8 cellular contexts compared by ENCODE assay signal in genomic region chr13:33543089-33543459, GRCh38.
DNase-seq lines count a peak whose midpoint lies in the region; ATAC-seq and TF ChIP-seq lines count a peak whose summit lies in the region.

No MANE protein-coding gene starts in this region.

- TF ChIP-seq CTCF in GM23338 (conservative IDR thresholded peaks at IDR 0.05; ENCODE audit: low read depth in 2 of 2) (no peak), foreskin fibroblast (IDR thresholded peaks at IDR 0.05; ENCODE audit: low read depth, low read length) (no peak)

- H3K4me2 ChIP-seq in GM23338, result peak overlapping the region; percentile 61

- H3K9me3 Mint-ChIP-seq in GM23338, result no peaks in the 10 kb centered on the region; the same call in 2 of the 3 replicates

- peak overlapping the region; percentile 63 for H3K4me3 ChIP-seq in GM23338
- H3K4me3 ChIP-seq in foreskin fibroblast (ENCODE audit: low read depth in 1 of 2, low read length in 2 of 2), result peak overlapping the region; percentile 47 to 57

- no peak overlapping the region for H2AFZ ChIP-seq in GM23338

- H3K79me2 ChIP-seq in GM23338 (replicated peaks; ENCODE audit: insufficient read depth), result no peaks in the 10 kb centered on the region

- H4K20me1 ChIP-seq in GM23338 (replicated peaks; ENCODE audit: insufficient read depth), result no peaks in the 10 kb centered on the region

- H3K27ac ChIP-seq in GM23338 (ENCODE audit: low read depth), result peak overlapping the region; percentile 100

- intact Hi-C loops in sciatic nerve (cut with DNase I), result no loop called here

- no peaks in the 10 kb centered on the region for H3K36me3 ChIP-seq in GM23338 (ENCODE audit: insufficient read depth)

- H3K27ac Mint-ChIP-seq in GM23338, result peak overlapping the region; percentile 100

- DNase-seq in COR-L47 (lab: John Stamatoyannopoulos, UW) (peak; percentile 50), GM23338 (ENCODE audit: low spot score) (peak; percentile 74), foreskin fibroblast (no peak), sciatic nerve (ENCODE audit: low spot score) (no peak), A172 (ENCODE audit: low spot score) (no peak), SW 1271 (lab: John Stamatoyannopoulos, UW) (no peak)
- no peak for DNase-seq in activated CD8-positive, alpha-beta memory T cell treated with anti-CD3 and anti-CD28 coated beads, Interleukin-2, amount 50 U/mL, for 4 hours

- peaks cover 42% of the 10 kb centered on the region for H3K4me1 Mint-ChIP-seq in GM23338

- H3K36me3 Mint-ChIP-seq in GM23338 (ENCODE audit: low read depth), result peaks cover 2% of the 10 kb centered on the region; the same call in 1 of the 3 replicates

- no peaks in the 10 kb centered on the region for H3K9me2 ChIP-seq in GM23338 (ENCODE audit: insufficient read depth)

- H3K4me1 ChIP-seq in GM23338 (ENCODE audit: insufficient read depth), result peaks cover 33% of the 10 kb centered on the region

- H3K27me3 ChIP-seq in GM23338 (ENCODE audit: insufficient read depth), result no peaks in the 10 kb centered on the region

- H3F3A ChIP-seq in GM23338 (replicated peaks; ENCODE audit: low read depth), result peaks cover 7% of the 10 kb centered on the region; the same call in 1 of the 2 replicates

- peaks cover 9% of the 10 kb centered on the region for H3K27me3 Mint-ChIP-seq in GM23338 (ENCODE audit: insufficient read depth, low read depth, poor library complexity)

- peak overlapping the region; percentile 91 for H3K4me3 Mint-ChIP-seq in GM23338

- ATAC-seq in GM23338 (peak; percentile 65), SK-N-SH treated with all-trans-retinoic acid at 6 μM for 48 hours (peak; percentile 5; the same call in 2 of the 3 replicates), sciatic nerve (peak; percentile 5)

TF ChIP-seq in GM23338, 12 proteins besides CTCF, POLR2A, EP300 and RAD21:
- no peak for TF ChIP-seq EZH2phosphoT487 (IDR thresholded peaks at IDR 0.05; ENCODE audit: unreplicated experiment)
- peak; percentile 45; the same call in 1 of the 2 replicates for TF ChIP-seq POLR2AphosphoS5 (IDR thresholded peaks at IDR 0.05; ENCODE audit: low read depth)
- no peak for TF ChIP-seq ETS1 (IDR thresholded peaks at IDR 0.05)
- peak; percentile 62 for TF ChIP-seq NANOG (IDR thresholded peaks at IDR 0.05; ENCODE audit: borderline replicate concordance)
- no peak for TF ChIP-seq CREB1 (CRISPR knock-in tag; IDR thresholded peaks at IDR 0.05; ENCODE audit: low read depth)
TF ChIP-seq in GM23338: peak in this region for 2.

TF ChIP-seq in SK-N-SH treated with all-trans-retinoic acid at 6 μM for 48 hours, 23 proteins besides CTCF, POLR2A, EP300 and RAD21:
- TF ChIP-seq PPARA (CRISPR knock-in tag; IDR thresholded peaks at IDR 0.05; ENCODE audit: borderline replicate concordance) (no peak), TCF4 (CRISPR knock-in tag; IDR thresholded peaks at IDR 0.05; ENCODE audit: borderline replicate concordance) (no peak), OSR1 (CRISPR knock-in tag; IDR thresholded peaks at IDR 0.05) (no peak), ZNF70 (CRISPR knock-in tag; IDR thresholded peaks at IDR 0.05) (no peak), GLIS3 (CRISPR knock-in tag; IDR thresholded peaks at IDR 0.05) (no peak), ZNF565 (CRISPR knock-in tag; conservative IDR thresholded peaks at IDR 0.05; ENCODE audit: low read depth) (no peak), TOX (CRISPR knock-in tag; IDR thresholded peaks at IDR 0.05; ENCODE audit: borderline replicate concordance) (no peak)

Comparison
In these comparisons a context has a peak if more than half of its experiments do, and no peak if none do; other contexts are left out.
1. DNase-seq: peak in COR-L47 (single experiment) and GM23338 (single experiment); none in foreskin fibroblast (0 of 2), sciatic nerve (single experiment), A172 (single experiment), activated CD8-positive, alpha-beta memory T cell treated with anti-CD3 and anti-CD28 coated beads, Interleukin-2, amount 50 U/mL, for 4 hours (single experiment) and SW 1271 (0 of 2).
2. ATAC-seq: peak in every context shown above with its lines; median percentile 65 in GM23338; 5 in SK-N-SH treated with all-trans-retinoic acid at 6 μM for 48 hours; 5 in sciatic nerve.